ENCODE assay signal across 1 cellular context in genomic region chr10:126904807-126905686, GRCh38.
TF ChIP-seq lines count a peak whose summit lies in the region.

Gene DOCK1, plus strand, starts transcription at chr10:126905428. Its CDS starts 90 bp downstream, at chr10:126905518.

TF ChIP-seq in HEK293, 187 proteins besides CTCF, POLR2A, EP300 and RAD21 (continued from another document):
- TF ChIP-seq TSHZ1 (tag by site-specific recombination; IDR thresholded peaks at IDR 0.05; ENCODE audit: borderline replicate concordance), result no peak
- no peak for TF ChIP-seq OSR2 (tag by site-specific recombination; IDR thresholded peaks at IDR 0.05)
- TF ChIP-seq ZNF16 (tag by site-specific recombination; IDR thresholded peaks at IDR 0.05; ENCODE audit: low read depth), result no peak
- TF ChIP-seq ZFP41 (tag by site-specific recombination; IDR thresholded peaks at IDR 0.05; ENCODE audit: borderline replicate concordance), result no peak
- TF ChIP-seq ZNF202 (tag by site-specific recombination; IDR thresholded peaks at IDR 0.05; ENCODE audit: borderline replicate concordance), result no peak
- TF ChIP-seq IKZF3 (tag by site-specific recombination; IDR thresholded peaks at IDR 0.05), result peak; percentile 78
- no peak for TF ChIP-seq KLF10 (tag by site-specific recombination; IDR thresholded peaks at IDR 0.05)
- no peak for TF ChIP-seq ZNF184 (tag by site-specific recombination; IDR thresholded peaks at IDR 0.05)
- no peak for TF ChIP-seq BCL6B (tag by site-specific recombination; IDR thresholded peaks at IDR 0.05)
- TF ChIP-seq PATZ1 (tag by site-specific recombination; IDR thresholded peaks at IDR 0.05), result 0 out of 2 replicates have a peak, but pooled peaks have one; percentile 34
- TF ChIP-seq SP2 (tag by site-specific recombination; IDR thresholded peaks at IDR 0.05), result peak; percentile 50
- TF ChIP-seq ZNF792 (tag by site-specific recombination; IDR thresholded peaks at IDR 0.05), result no peak
- TF ChIP-seq TCF7L2 (IDR thresholded peaks at IDR 0.05; ENCODE audit: borderline replicate concordance, low read depth, low read length), result no peak
- no peak for TF ChIP-seq ZSCAN18 (tag by site-specific recombination; IDR thresholded peaks at IDR 0.05)
- TF ChIP-seq GLI4 (tag by site-specific recombination; IDR thresholded peaks at IDR 0.05), result no peak
- TF ChIP-seq SCRT2 (tag by site-specific recombination; IDR thresholded peaks at IDR 0.05), result 0 out of 2 replicates have a peak, but pooled peaks have one; percentile 19
- no peak for TF ChIP-seq FEZF1 (tag by site-specific recombination; IDR thresholded peaks at IDR 0.05)
- no peak for TF ChIP-seq ZNF701 (tag by site-specific recombination; IDR thresholded peaks at IDR 0.05)
- TF ChIP-seq KLF9 (tag by site-specific recombination; IDR thresholded peaks at IDR 0.05; ENCODE audit: low read depth), result peak; percentile 49; the same call in 1 of the 2 replicates
- TF ChIP-seq SP3 (tag by site-specific recombination; IDR thresholded peaks at IDR 0.05), result 0 out of 2 replicates have a peak, but pooled peaks have one; percentile 38
- TF ChIP-seq ZNF529 (tag by site-specific recombination; IDR thresholded peaks at IDR 0.05; ENCODE audit: insufficient replicate concordance), result no peak
- no peak for TF ChIP-seq ZNF544 (tag by site-specific recombination; IDR thresholded peaks at IDR 0.05)
- no peak for TF ChIP-seq ZNF837 (tag by site-specific recombination; IDR thresholded peaks at IDR 0.05)
- no peak for TF ChIP-seq PRDM2 (tag by site-specific recombination; IDR thresholded peaks at IDR 0.05; ENCODE audit: borderline replicate concordance)
- no peak for TF ChIP-seq ZNF133 (tag by site-specific recombination; IDR thresholded peaks at IDR 0.05)
- TF ChIP-seq ZNF2 (tag by site-specific recombination; IDR thresholded peaks at IDR 0.05), result no peak
- no peak for TF ChIP-seq ZNF530 (tag by site-specific recombination; IDR thresholded peaks at IDR 0.05; ENCODE audit: low read depth)
- TF ChIP-seq ZNF768 (tag by site-specific recombination; IDR thresholded peaks at IDR 0.05), result no peak
- TF ChIP-seq MYNN (tag by site-specific recombination; IDR thresholded peaks at IDR 0.05; ENCODE audit: borderline replicate concordance), result no peak
- no peak for TF ChIP-seq ZNF157 (tag by site-specific recombination; IDR thresholded peaks at IDR 0.05)
- no peak for TF ChIP-seq ZNF416 (tag by site-specific recombination; IDR thresholded peaks at IDR 0.05)
- TF ChIP-seq ZNF449 (tag by site-specific recombination; IDR thresholded peaks at IDR 0.05), result 0 out of 2 replicates have a peak, but pooled peaks have one; percentile 31
- no peak for TF ChIP-seq ZSCAN23 (tag by site-specific recombination; IDR thresholded peaks at IDR 0.05)
- peak; percentile 64 for TF ChIP-seq ZFHX2 (tag by site-specific recombination; conservative IDR thresholded peaks at IDR 0.05)
- peak; percentile 45; the same call in 1 of the 2 replicates for TF ChIP-seq ZBTB20 (tag by site-specific recombination; IDR thresholded peaks at IDR 0.05)
- TF ChIP-seq PRDM10 (tag by site-specific recombination; IDR thresholded peaks at IDR 0.05), result no peak
